In genomic region chr3:179268400-179269051, GRCh38 we compare ENCODE assay signal across 1 cellular context.
TF ChIP-seq lines count a peak whose summit lies in the region.

No MANE protein-coding gene starts in this region.

TF ChIP-seq in HepG2, 621 proteins besides CTCF, POLR2A, EP300 and RAD21:
- TF ChIP-seq ADNP (CRISPR knock-in tag; IDR thresholded peaks at IDR 0.05) = no peak
- TF ChIP-seq GABPA (IDR thresholded peaks at IDR 0.05; ENCODE audit: low read depth, low read length) = no peak
- TF ChIP-seq GABPA (CRISPR knock-in tag; IDR thresholded peaks at IDR 0.05; ENCODE audit: low read depth) = peak; percentile 85
- 0 out of 2 replicates have a peak, but pooled peaks have one; percentile 15 for TF ChIP-seq RARA (CRISPR knock-in tag; IDR thresholded peaks at IDR 0.05)
- TF ChIP-seq FOSL2 (CRISPR knock-in tag; IDR thresholded peaks at IDR 0.05) = peak; percentile 44; the same call in 1 of the 2 replicates
- no peak for TF ChIP-seq PHF8 (CRISPR knock-in tag; IDR thresholded peaks at IDR 0.05)
- TF ChIP-seq GMEB1 (CRISPR knock-in tag; IDR thresholded peaks at IDR 0.05; ENCODE audit: borderline replicate concordance) = 0 out of 2 replicates have a peak, but pooled peaks have one; percentile 26
- TF ChIP-seq RXRB (CRISPR knock-in tag; IDR thresholded peaks at IDR 0.05; ENCODE audit: borderline replicate concordance) = 0 out of 2 replicates have a peak, but pooled peaks have one; percentile 19
- TF ChIP-seq FOXM1 (CRISPR knock-in tag; IDR thresholded peaks at IDR 0.05) = no peak
- TF ChIP-seq MAF1 (CRISPR knock-in tag; IDR thresholded peaks at IDR 0.05; ENCODE audit: borderline replicate concordance) = no peak
- TF ChIP-seq SALL1 (CRISPR knock-in tag; IDR thresholded peaks at IDR 0.05) = 0 out of 2 replicates have a peak, but pooled peaks have one; percentile 16
- no peak for TF ChIP-seq NCOA2 (CRISPR knock-in tag; IDR thresholded peaks at IDR 0.05)
- TF ChIP-seq SAP130 (CRISPR knock-in tag; IDR thresholded peaks at IDR 0.05; ENCODE audit: low read depth) = 0 out of 2 replicates have a peak, but pooled peaks have one; percentile 11
- peak; percentile 72; the same call in 1 of the 2 replicates for TF ChIP-seq NR2C2 (CRISPR knock-in tag; IDR thresholded peaks at IDR 0.05; ENCODE audit: borderline replicate concordance)
- peak; percentile 15; the same call in 1 of the 2 replicates for TF ChIP-seq ETV5 (CRISPR knock-in tag; IDR thresholded peaks at IDR 0.05; ENCODE audit: borderline replicate concordance)
